In genomic region chr17:64118452-64118979, GRCh38 we compare ENCODE assay signal across 9 cellular contexts. TPM values are rescaled to one million over a fixed set of nuclear protein-coding genes. Genes with fewer than 3 reads are reported as not detected.
DNase-seq lines count a peak whose midpoint lies in the region; ATAC-seq lines count a peak whose summit lies in the region.
"Had no signal": no experiment of that assay in that cellular context is flagged by ENCODE, and none has a peak within 500 bp of the region (broad histone marks: within the 10 kb centered on the region; RNA-seq: fewer than 3 reads in every experiment).

No MANE protein-coding gene starts in this region.

- peaks cover 80% of the 10 kb centered on the region for H3K4me1 Mint-ChIP-seq in activated T-helper 2 cell treated with anti-CD3 and anti-CD28 coated beads, Interferon-gamma antibody, Interleukin-2, Interleukin-4, amounts not matched to agents 10 μg/mL and 5 μg/mL and 100 μg/mL, durations not matched to agents 14 hours and 24 hours and 36 hours (ENCODE audit: low read depth)

- H3K27ac Mint-ChIP-seq in activated T-helper 2 cell treated with anti-CD3 and anti-CD28 coated beads, Interferon-gamma antibody, Interleukin-2, Interleukin-4, amounts not matched to agents 10 μg/mL and 5 μg/mL and 100 μg/mL, durations not matched to agents 14 hours and 24 hours and 36 hours = peak overlapping the region; percentile 93

- H3K9me3 Mint-ChIP-seq in activated T-helper 2 cell treated with anti-CD3 and anti-CD28 coated beads, Interferon-gamma antibody, Interleukin-2, Interleukin-4, amounts not matched to agents 10 μg/mL and 5 μg/mL and 100 μg/mL, durations not matched to agents 14 hours and 24 hours and 36 hours = no peaks in the 10 kb centered on the region

- ATAC-seq in GM21526 (IDR thresholded peaks at IDR 0.05; ENCODE audit: low FRiP score, unreplicated experiment) = no peak
- ATAC-seq in HG03520 (IDR thresholded peaks at IDR 0.05; ENCODE audit: unreplicated experiment) = no peak
- ATAC-seq in GM21786 (IDR thresholded peaks at IDR 0.05; ENCODE audit: unreplicated experiment) = no peak

- H3K36me3 Mint-ChIP-seq in activated T-helper 2 cell treated with anti-CD3 and anti-CD28 coated beads, Interferon-gamma antibody, Interleukin-2, Interleukin-4, amounts not matched to agents 10 μg/mL and 5 μg/mL and 100 μg/mL, durations not matched to agents 14 hours and 24 hours and 36 hours (ENCODE audit: low read depth) = peaks cover 80% of the 10 kb centered on the region

- DNase-seq in DMS 273 treated with DMSO at 0.1 percent for 48 hours (lab: John Stamatoyannopoulos, UW) (peak; percentile 59), NCI-H1092 treated with DMSO at 0.1 percent for 48 hours (lab: John Stamatoyannopoulos, UW) (peak; percentile 33), lung microvascular endothelial cell (ENCODE audit: low read depth in 2 of 2) (peak; percentile 15 to 46), GM19238 (ENCODE audit: insufficient read length, low spot score) (no peak)
- DNase-seq in activated T-helper 2 cell treated with anti-CD3 and anti-CD28 coated beads, Interferon-gamma antibody, Interleukin-2, Interleukin-4, amounts not matched to agents 10 μg/mL and 5 μg/mL and 100 μg/mL, durations not matched to agents 14 hours and 24 hours and 36 hours (ENCODE audit: low spot score) = no peak
- DNase-seq: activated effector memory CD4-positive, alpha-beta T cell treated with anti-CD3 and anti-CD28 coated beads, Interleukin-2, amount 50 U/mL, for 16 hours had no signal

- intact Hi-C loops in activated T-helper 2 cell treated with anti-CD3 and anti-CD28 coated beads, Interferon-gamma antibody, Interleukin-2, Interleukin-4, amounts not matched to agents 10 μg/mL and 5 μg/mL and 100 μg/mL, durations not matched to agents 14 hours and 24 hours and 36 hours (cut with micrococcal nuclease) = no loop called here

- peak overlapping the region; percentile 8 for H3K4me3 Mint-ChIP-seq in activated T-helper 2 cell treated with anti-CD3 and anti-CD28 coated beads, Interferon-gamma antibody, Interleukin-2, Interleukin-4, amounts not matched to agents 10 μg/mL and 5 μg/mL and 100 μg/mL, durations not matched to agents 14 hours and 24 hours and 36 hours (ENCODE audit: low read depth)

- H3K27me3 Mint-ChIP-seq in activated T-helper 2 cell treated with anti-CD3 and anti-CD28 coated beads, Interferon-gamma antibody, Interleukin-2, Interleukin-4, amounts not matched to agents 10 μg/mL and 5 μg/mL and 100 μg/mL, durations not matched to agents 14 hours and 24 hours and 36 hours (ENCODE audit: low read depth) = no peaks in the 10 kb centered on the region

RNA-seq across cellular contexts. Expression of gene ERN1, which starts 11.4 kb away (rescaled TPM):
- 91.0 and 93.4 TPM in 2 replicates for total RNA-seq in activated T-helper 2 cell treated with anti-CD3 and anti-CD28 coated beads, Interferon-gamma antibody, Interleukin-2, Interleukin-4, amounts not matched to agents 10 μg/mL and 5 μg/mL and 100 μg/mL, durations not matched to agents 14 hours and 24 hours and 36 hours
- total RNA-seq in lung microvascular endothelial cell = 7.0 and 14.7 TPM in 2 replicates

Comparison
In these comparisons a context has a peak if more than half of its experiments do, and no peak if none do; other contexts are left out.
1. DNase-seq: peak in DMS 273 treated with DMSO at 0.1 percent for 48 hours (single experiment), NCI-H1092 treated with DMSO at 0.1 percent for 48 hours (single experiment) and lung microvascular endothelial cell (2 of 2); none in activated T-helper 2 cell treated with anti-CD3 and anti-CD28 coated beads, Interferon-gamma antibody, Interleukin-2, Interleukin-4, amounts not matched to agents 10 μg/mL and 5 μg/mL and 100 μg/mL, durations not matched to agents 14 hours and 24 hours and 36 hours (single experiment) and GM19238 (single experiment).